ENCODE assay signal across 28 cellular contexts in the genomic region with DNA sequence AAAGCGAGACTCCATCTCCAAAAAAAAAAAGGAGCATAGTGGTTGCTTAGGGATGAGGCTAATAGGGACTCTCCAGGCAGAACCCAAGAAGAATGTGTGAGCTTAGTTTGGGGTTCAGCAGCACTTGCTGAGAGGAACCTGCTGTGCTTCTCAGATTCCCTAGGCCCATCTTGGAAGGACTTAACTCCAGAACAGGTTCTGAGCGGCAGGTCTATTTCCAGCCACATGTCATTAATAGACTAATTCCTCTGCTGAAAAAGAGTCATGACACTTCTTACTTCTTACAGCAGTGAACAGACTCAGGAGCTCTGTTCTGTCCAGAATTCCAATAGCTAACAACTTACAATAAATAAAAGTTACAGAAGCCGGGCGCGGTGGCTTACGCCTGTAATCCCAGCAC.
"Had no signal": no experiment of that assay in that cellular context is flagged by ENCODE, and none has a peak within 500 bp of the region (broad histone marks: within the 10 kb centered on the region; RNA-seq: fewer than 3 reads in every experiment).

No MANE protein-coding gene starts in this region.

- H3K4me3 ChIP-seq: coronary artery, dorsolateral prefrontal cortex, gastroesophageal sphincter, neural progenitor cell, right lobe of liver, thoracic aorta, uterus had no signal

- H3K4me3 Mint-ChIP-seq: activated B cell treated with CpG ODN at 0.5 μM for 24 hours; activated CD8-positive, alpha-beta T cell treated with anti-CD3 and anti-CD28 coated beads for 36 hours; mesothelial cell of epicardium; neural progenitor cell; stimulated activated naive CD8-positive, alpha-beta T cell treated with anti-CD3 and anti-CD28 coated beads, Interleukin-15, Interleukin-2, amounts not matched to agents 100 ng/mL and 50 ng/mL, for 24 hours; T-helper 2 cell treated with Interferon-gamma antibody and Interleukin-4, amounts not matched to agents 5 μg/mL and 100 μg/mL, for 36 hours; type B pancreatic cell had no signal

- H3K36me3 ChIP-seq: gastroesophageal sphincter, neural progenitor cell, thoracic aorta, uterus had no signal

- H3K4me2 ChIP-seq: neural progenitor cell had no signal

- H3K27ac ChIP-seq: dorsolateral prefrontal cortex, gastroesophageal sphincter, neural progenitor cell, right lobe of liver, thoracic aorta, uterus had no signal

- H3K9ac ChIP-seq: neural progenitor cell had no signal

- H3K4me1 ChIP-seq: neural progenitor cell, uterus had no signal

- H3K9me3 ChIP-seq: gastroesophageal sphincter, right lobe of liver, thoracic aorta, uterus had no signal

- H3K27me3 ChIP-seq: dorsolateral prefrontal cortex, gastroesophageal sphincter, neural progenitor cell, right lobe of liver, uterus had no signal

- H2AFZ ChIP-seq: neural progenitor cell had no signal

- H3K27ac Mint-ChIP-seq: activated naive CD4-positive, alpha-beta T cell treated with anti-CD3 and anti-CD28 coated beads, Interleukin-2, amount 50 U/mL, for 72 hours; mesothelial cell of epicardium; neural progenitor cell; T-helper 2 cell treated with Interferon-gamma antibody and Interleukin-4, amounts not matched to agents 5 μg/mL and 100 μg/mL, for 36 hours had no signal

- ATAC-seq: activated CD8-positive, alpha-beta T cell treated with anti-CD3 and anti-CD28 coated beads for 36 hours; activated naive CD4-positive, alpha-beta T cell treated with anti-CD3 and anti-CD28 coated beads, Interleukin-2, amount 50 U/mL, for 72 hours; gastroesophageal sphincter; left cardiac atrium; left ventricle myocardium superior; naive thymus-derived CD4-positive, alpha-beta T cell; right lobe of liver; T-cell had no signal

- H3K27me3 Mint-ChIP-seq: activated B cell treated with CpG ODN at 0.5 μM for 24 hours; activated CD8-positive, alpha-beta T cell treated with anti-CD3 and anti-CD28 coated beads for 36 hours; naive thymus-derived CD4-positive, alpha-beta T cell; stimulated activated naive CD8-positive, alpha-beta T cell treated with anti-CD3 and anti-CD28 coated beads, Interleukin-15, Interleukin-2, amounts not matched to agents 100 ng/mL and 50 ng/mL, for 24 hours; T-cell; type B pancreatic cell had no signal

- H3K9me3 Mint-ChIP-seq: activated B cell treated with CpG ODN at 0.5 μM for 24 hours; activated CD8-positive, alpha-beta T cell treated with anti-CD3 and anti-CD28 coated beads for 36 hours; activated naive CD4-positive, alpha-beta T cell treated with anti-CD3 and anti-CD28 coated beads, Interleukin-2, amount 50 U/mL, for 72 hours; mesothelial cell of epicardium; naive thymus-derived CD4-positive, alpha-beta T cell; neural progenitor cell; stimulated activated naive CD8-positive, alpha-beta T cell treated with anti-CD3 and anti-CD28 coated beads, Interleukin-15, Interleukin-2, amounts not matched to agents 100 ng/mL and 50 ng/mL, for 24 hours; T-cell; T-helper 2 cell treated with Interferon-gamma antibody and Interleukin-4, amounts not matched to agents 5 μg/mL and 100 μg/mL, for 36 hours; type B pancreatic cell had no signal

- DNase-seq: activated B cell treated with CpG ODN at 0.5 μM for 24 hours; activated CD4-positive, alpha-beta T cell treated with anti-CD3 and anti-CD28 coated beads, Interleukin-2, amount 50 U/mL, for 1 hour; activated CD8-positive, alpha-beta T cell treated with anti-CD3 and anti-CD28 coated beads for 36 hours; activated naive CD4-positive, alpha-beta T cell; activated T-cell treated with anti-CD3 and anti-CD28 coated beads, Interleukin-2, amount 50 U/mL, for 48 hours; cerebellar nuclear complex; dorsolateral prefrontal cortex; effector memory CD4-positive, alpha-beta T cell; erythroblast; head of caudate nucleus; hippocampal formation; left cardiac atrium; left ventricle myocardium superior; naive thymus-derived CD4-positive, alpha-beta T cell; right lobe of liver; stimulated activated CD4-positive, alpha-beta T cell treated with anti-CD3 and anti-CD28 coated beads, Interleukin-12 subunit alpha, Interleukin-12 subunit beta, amount 100 ng/mL, for 4 hours; stimulated activated CD4-positive, alpha-beta T cell treated with anti-CD3 and anti-CD28 coated beads, Interleukin-4, amount 100 ng/mL, for 1 hour; T-cell; uterus had no signal
